In genomic region chr19:49987159-49987698, GRCh38 we compare ENCODE assay signal across 1 cellular context.
TF ChIP-seq lines count a peak whose summit lies in the region.

No MANE protein-coding gene starts in this region.

TF ChIP-seq in HepG2, 621 proteins besides CTCF, POLR2A, EP300 and RAD21 (continued from another document and continues in another):
- peak; percentile 97 for TF ChIP-seq ZNF281 (CRISPR knock-in tag; IDR thresholded peaks at IDR 0.05; ENCODE audit: borderline replicate concordance)
- TF ChIP-seq, protein P1, sequence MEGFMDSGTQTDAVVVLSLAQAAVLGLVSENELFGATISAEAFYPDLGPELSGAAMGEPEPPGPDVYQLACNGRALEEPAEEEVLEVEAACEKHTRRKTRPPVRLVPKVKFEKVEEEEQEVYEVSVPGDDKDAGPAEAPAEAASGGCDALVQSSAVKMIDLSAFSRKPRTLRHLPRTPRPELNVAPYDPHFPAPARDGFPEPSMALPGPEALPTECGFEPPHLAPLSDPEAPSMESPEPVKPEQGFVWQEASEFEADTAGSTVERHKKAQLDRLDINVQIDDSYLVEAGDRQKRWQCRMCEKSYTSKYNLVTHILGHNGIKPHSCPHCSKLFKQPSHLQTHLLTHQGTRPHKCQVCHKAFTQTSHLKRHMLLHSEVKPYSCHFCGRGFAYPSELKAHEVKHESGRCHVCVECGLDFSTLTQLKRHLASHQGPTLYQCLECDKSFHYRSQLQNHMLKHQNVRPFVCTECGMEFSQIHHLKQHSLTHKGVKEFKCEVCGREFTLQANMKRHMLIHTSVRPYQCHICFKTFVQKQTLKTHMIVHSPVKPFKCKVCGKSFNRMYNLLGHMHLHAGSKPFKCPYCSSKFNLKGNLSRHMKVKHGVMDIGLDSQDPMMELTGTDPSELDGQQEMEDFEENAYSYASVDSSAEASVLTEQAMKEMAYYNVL (CRISPR knock-in tag; IDR thresholded peaks at IDR 0.05; ENCODE audit: borderline replicate concordance), result peak; percentile 99
- peak; percentile 67; the same call in 1 of the 2 replicates for TF ChIP-seq ZNF512 (CRISPR knock-in tag; IDR thresholded peaks at IDR 0.05)
- peak; percentile 100 for TF ChIP-seq ZFP37 (CRISPR knock-in tag; IDR thresholded peaks at IDR 0.05; ENCODE audit: borderline replicate concordance)
- no peak for TF ChIP-seq ARID3A (IDR thresholded peaks at IDR 0.05; ENCODE audit: low read depth, low read length)
- no peak for TF ChIP-seq CREM (IDR thresholded peaks at IDR 0.05)
- TF ChIP-seq CREM (CRISPR knock-in tag; IDR thresholded peaks at IDR 0.05), result peak; percentile 68; the same call in 1 of the 2 replicates
- peak; percentile 96 for TF ChIP-seq KAT8 (CRISPR knock-in tag; IDR thresholded peaks at IDR 0.05)
- peak; percentile 100 for TF ChIP-seq KDM4B (CRISPR knock-in tag; IDR thresholded peaks at IDR 0.05)
- peak; percentile 98 for TF ChIP-seq RELA (CRISPR knock-in tag; IDR thresholded peaks at IDR 0.05)
- peak; percentile 100 for TF ChIP-seq PAX8 (CRISPR knock-in tag; IDR thresholded peaks at IDR 0.05; ENCODE audit: borderline replicate concordance)
- TF ChIP-seq FOXC1 (CRISPR knock-in tag; IDR thresholded peaks at IDR 0.05; ENCODE audit: borderline replicate concordance), result peak; percentile 100
- TF ChIP-seq PLSCR1 (CRISPR knock-in tag; IDR thresholded peaks at IDR 0.05; ENCODE audit: borderline replicate concordance), result peak; percentile 100
- peak; percentile 98 for TF ChIP-seq GZF1 (CRISPR knock-in tag; IDR thresholded peaks at IDR 0.05)
- TF ChIP-seq, protein P2, sequence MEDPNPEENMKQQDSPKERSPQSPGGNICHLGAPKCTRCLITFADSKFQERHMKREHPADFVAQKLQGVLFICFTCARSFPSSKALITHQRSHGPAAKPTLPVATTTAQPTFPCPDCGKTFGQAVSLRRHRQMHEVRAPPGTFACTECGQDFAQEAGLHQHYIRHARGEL (CRISPR knock-in tag; IDR thresholded peaks at IDR 0.05), result peak; percentile 94; the same call in 1 of the 2 replicates
- peak; percentile 100 for TF ChIP-seq PAWR (CRISPR knock-in tag; IDR thresholded peaks at IDR 0.05; ENCODE audit: borderline replicate concordance)
- TF ChIP-seq, protein P3, sequence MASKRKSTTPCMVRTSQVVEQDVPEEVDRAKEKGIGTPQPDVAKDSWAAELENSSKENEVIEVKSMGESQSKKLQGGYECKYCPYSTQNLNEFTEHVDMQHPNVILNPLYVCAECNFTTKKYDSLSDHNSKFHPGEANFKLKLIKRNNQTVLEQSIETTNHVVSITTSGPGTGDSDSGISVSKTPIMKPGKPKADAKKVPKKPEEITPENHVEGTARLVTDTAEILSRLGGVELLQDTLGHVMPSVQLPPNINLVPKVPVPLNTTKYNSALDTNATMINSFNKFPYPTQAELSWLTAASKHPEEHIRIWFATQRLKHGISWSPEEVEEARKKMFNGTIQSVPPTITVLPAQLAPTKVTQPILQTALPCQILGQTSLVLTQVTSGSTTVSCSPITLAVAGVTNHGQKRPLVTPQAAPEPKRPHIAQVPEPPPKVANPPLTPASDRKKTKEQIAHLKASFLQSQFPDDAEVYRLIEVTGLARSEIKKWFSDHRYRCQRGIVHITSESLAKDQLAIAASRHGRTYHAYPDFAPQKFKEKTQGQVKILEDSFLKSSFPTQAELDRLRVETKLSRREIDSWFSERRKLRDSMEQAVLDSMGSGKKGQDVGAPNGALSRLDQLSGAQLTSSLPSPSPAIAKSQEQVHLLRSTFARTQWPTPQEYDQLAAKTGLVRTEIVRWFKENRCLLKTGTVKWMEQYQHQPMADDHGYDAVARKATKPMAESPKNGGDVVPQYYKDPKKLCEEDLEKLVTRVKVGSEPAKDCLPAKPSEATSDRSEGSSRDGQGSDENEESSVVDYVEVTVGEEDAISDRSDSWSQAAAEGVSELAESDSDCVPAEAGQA (IDR thresholded peaks at IDR 0.05; ENCODE audit: low read depth), result no peak
- TF ChIP-seq, protein P3 (CRISPR knock-in tag; IDR thresholded peaks at IDR 0.05; ENCODE audit: borderline replicate concordance), result peak; percentile 100
- peak; percentile 99 for TF ChIP-seq ZNF205 (CRISPR knock-in tag; IDR thresholded peaks at IDR 0.05)
- no peak for TF ChIP-seq AGO2 (optimal IDR thresholded peaks at IDR 0.05; ENCODE audit: low read depth, low read length)
- peak; percentile 100 for TF ChIP-seq ZSCAN21 (CRISPR knock-in tag; IDR thresholded peaks at IDR 0.05; ENCODE audit: borderline replicate concordance)
- peak; percentile 92 for TF ChIP-seq ZNF687 (CRISPR knock-in tag; IDR thresholded peaks at IDR 0.05)
- TF ChIP-seq SALL2 (CRISPR knock-in tag; IDR thresholded peaks at IDR 0.05), result peak; percentile 100
- peak; percentile 99 for TF ChIP-seq PITX1 (CRISPR knock-in tag; IDR thresholded peaks at IDR 0.05)
- TF ChIP-seq REPIN1 (CRISPR knock-in tag; IDR thresholded peaks at IDR 0.05; ENCODE audit: borderline replicate concordance, low read depth), result peak; percentile 100
- peak; percentile 98 for TF ChIP-seq ESRRA (CRISPR knock-in tag; IDR thresholded peaks at IDR 0.05; ENCODE audit: low read depth)
- TF ChIP-seq NCOR1 (IDR thresholded peaks at IDR 0.05; ENCODE audit: borderline replicate concordance, low read length), result no peak
- no peak for TF ChIP-seq U2AF2 (IDR thresholded peaks at IDR 0.05; ENCODE audit: low read depth, low read length)
- TF ChIP-seq ZNF691 (CRISPR knock-in tag; IDR thresholded peaks at IDR 0.05; ENCODE audit: borderline replicate concordance, low read depth), result peak; percentile 100
- TF ChIP-seq SSRP1 (CRISPR knock-in tag; IDR thresholded peaks at IDR 0.05), result peak; percentile 94
- TF ChIP-seq MTA3 (CRISPR knock-in tag; IDR thresholded peaks at IDR 0.05), result peak; percentile 95
- peak; percentile 99 for TF ChIP-seq ZNF550 (CRISPR knock-in tag; IDR thresholded peaks at IDR 0.05; ENCODE audit: borderline replicate concordance)
- TF ChIP-seq NFYB (CRISPR knock-in tag; IDR thresholded peaks at IDR 0.05), result peak; percentile 78
- TF ChIP-seq TMF1 (CRISPR knock-in tag; IDR thresholded peaks at IDR 0.05; ENCODE audit: low read depth), result peak; percentile 100
- TF ChIP-seq PATZ1 (CRISPR knock-in tag; IDR thresholded peaks at IDR 0.05), result peak; percentile 96
- peak; percentile 99 for TF ChIP-seq NPAS2 (CRISPR knock-in tag; IDR thresholded peaks at IDR 0.05; ENCODE audit: borderline replicate concordance)
